Comparison of ENCODE assay signal across 9 cellular contexts in the genomic region with DNA sequence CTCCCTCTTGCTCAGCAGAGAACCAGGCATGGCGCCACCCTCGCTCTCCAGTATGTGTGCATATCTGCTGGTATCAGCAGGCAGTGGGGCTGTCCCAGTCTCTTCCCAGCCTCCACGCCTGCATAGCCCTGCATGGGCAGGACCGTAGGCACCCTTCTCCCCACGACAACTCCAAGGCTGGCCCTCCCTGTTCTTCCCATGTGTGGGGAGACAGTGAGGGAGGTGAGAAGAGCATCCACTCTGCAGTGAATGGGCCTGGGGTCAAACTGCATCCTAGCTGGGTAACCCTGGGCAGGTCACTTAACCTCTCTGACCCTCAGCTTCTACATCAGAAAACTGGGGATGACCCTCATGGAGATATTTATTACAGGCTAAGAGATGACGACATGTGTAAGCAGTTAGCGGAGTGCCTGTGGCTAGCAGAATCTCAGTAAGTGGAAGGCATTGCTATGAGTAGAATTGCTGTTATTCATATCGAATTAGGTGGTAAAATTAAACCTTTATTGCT. TPM values are rescaled to one million over a fixed set of nuclear protein-coding genes. Genes with fewer than 3 reads are reported as not detected.
DNase-seq lines count a peak whose midpoint lies in the region; ATAC-seq and TF ChIP-seq lines count a peak whose summit lies in the region.
"Had no signal": no experiment of that assay in that cellular context is flagged by ENCODE, and none has a peak within 500 bp of the region (broad histone marks: within the 10 kb centered on the region; RNA-seq: fewer than 3 reads in every experiment).

No MANE protein-coding gene starts in this region.

- H3K4me1 ChIP-seq in right cardiac atrium (ENCODE audit: control insufficient read depth, insufficient read depth, low read length), result peaks cover 6% of the 10 kb centered on the region

- peak; percentile 40 for ATAC-seq in GM21526 (IDR thresholded peaks at IDR 0.05; ENCODE audit: low FRiP score, unreplicated experiment)
- peak; percentile 41 for ATAC-seq in HG03575 (IDR thresholded peaks at IDR 0.05; ENCODE audit: extremely low read depth, insufficient number of reproducible peaks, low FRiP score, unreplicated experiment)
- ATAC-seq in right cardiac atrium, result peak; percentile 7 to 35
- ATAC-seq: activated naive CD8-positive, alpha-beta T cell treated with anti-CD3 and anti-CD28 coated beads, Interleukin-2, amount 50 U/mL, for 24 hours had no signal

- peak overlapping the region; percentile 86 for H3K27ac ChIP-seq in right cardiac atrium (ENCODE audit: low read length)

- H3K27me3 ChIP-seq in BJ (ENCODE audit: control insufficient read depth, insufficient read depth, low read length) (no peaks in the 10 kb centered on the region), right cardiac atrium (ENCODE audit: control insufficient read depth, insufficient read depth) (no peaks in the 10 kb centered on the region)

- no peaks in the 10 kb centered on the region for H3K36me3 ChIP-seq in BJ (ENCODE audit: control insufficient read depth, insufficient read depth, low read length)

- CTCF ChIA-PET in BJ (lab: Yijun Ruan, JAX), result interaction anchor here (1.2 kb wide), 1 partner anchor 10 kb away, joined by 5 read pairs; no protein-coding TSS in a partner anchor

- H3K9me3 ChIP-seq in right cardiac atrium (ENCODE audit: control insufficient read depth, low read length), result no peaks in the 10 kb centered on the region

- no peak for TF ChIP-seq CTCF in BJ (IDR thresholded peaks at IDR 0.05; ENCODE audit: insufficient read depth, low read depth, low read length)
- TF ChIP-seq CTCF in GM20000 (IDR thresholded peaks at IDR 0.05; ENCODE audit: extremely low read depth, missing control alignments), result no peak

- POLR2A ChIA-PET in BJ (lab: Charles Lee), result no interaction called here

- 66% methylated on average over 8 of the region's 8 CpGs for WGBS in right cardiac atrium

- peak; percentile 21 for DNase-seq in BJ (ENCODE audit: low read depth)
- DNase-seq in right cardiac atrium, result peak in 1 of 3 donors; percentile 55
- DNase-seq in activated effector memory CD4-positive, alpha-beta T cell treated with Interleukin-2 at 50 U/mL for 16 hours, result no peak
- no peak for DNase-seq in GM20000 (ENCODE audit: low spot score)
- no peak for DNase-seq in superior temporal gyrus (ENCODE audit: extremely low spot score)
- DNase-seq in HCEC 1CT, result no peak

- intact Hi-C loops in right cardiac atrium (cut with DNase I), result no loop called here

- H3K4me3 ChIP-seq in BJ (ENCODE audit: low read depth, low read length) (no peak overlapping the region), right cardiac atrium (ENCODE audit: low read length) (no peak overlapping the region)

RNA-seq across cellular contexts. Expression of gene SSUH2, which starts 13.3 kb away (rescaled TPM):
- polyA plus RNA-seq in BJ (2011; rRNA removed), result 0.25 and 0.26 TPM in 2 replicates
- polyA minus RNA-seq in BJ (2011; rRNA and poly(A)+ RNA removed), result 0.33 TPM in 1 of 2 replicates, not detected in the other
- 1 to 10 TPM in 1 of 4 donors, under 1 TPM in 3; 0.51 to 1.4 (median 0.68) TPM for total RNA-seq in right cardiac atrium
- polyA plus RNA-seq in right cardiac atrium, result 1.8 TPM
